ENCODE assay signal across 1 cellular context in the genomic region with DNA sequence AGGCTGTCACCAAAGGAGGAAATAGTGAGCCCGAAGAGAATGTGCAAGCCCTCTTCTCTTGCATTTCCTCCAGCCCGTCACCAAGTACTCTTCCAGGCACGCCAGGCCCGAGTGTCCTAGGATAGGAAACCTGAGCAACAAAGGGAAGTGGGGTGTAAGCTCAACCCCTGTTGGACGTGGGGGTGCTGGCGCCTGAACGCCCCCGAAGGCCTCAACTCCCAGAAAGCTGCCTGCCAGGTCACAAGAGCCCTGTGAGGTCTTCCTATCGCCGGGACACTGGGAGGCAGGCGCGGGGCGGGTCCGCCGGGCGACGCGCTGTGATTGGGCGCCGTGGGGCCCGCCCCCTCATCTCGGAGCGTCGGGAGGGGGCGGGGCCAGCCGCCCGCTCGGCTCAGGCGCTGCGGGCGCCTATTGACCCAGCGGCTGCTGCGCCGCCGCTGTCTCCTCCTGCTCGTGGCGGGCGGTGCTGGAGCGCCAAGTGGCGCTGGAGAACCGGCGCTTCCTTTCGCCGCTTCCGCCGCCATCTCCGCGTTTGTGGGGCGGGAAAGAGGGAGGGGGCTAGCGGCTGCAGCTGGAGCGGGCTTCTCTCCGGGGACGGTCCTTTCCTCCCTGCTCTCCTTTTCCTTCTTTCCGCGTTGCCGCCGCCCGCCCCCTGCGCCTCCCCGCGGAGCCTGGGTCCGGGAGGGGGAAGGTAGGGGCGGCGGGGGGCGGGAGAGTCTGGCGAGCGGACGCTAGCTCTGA.
TF ChIP-seq lines count a peak whose summit lies in the region.

No MANE protein-coding gene starts in this region.

TF ChIP-seq in HepG2, 621 proteins besides CTCF, POLR2A, EP300 and RAD21 (continued from another document and continues in another):
- peak; percentile 73 for TF ChIP-seq HOXA5 (CRISPR knock-in tag; IDR thresholded peaks at IDR 0.05)
- no peak; the same call in 1 of the 2 replicates for TF ChIP-seq ERF (CRISPR knock-in tag; IDR thresholded peaks at IDR 0.05)
- TF ChIP-seq HIVEP1 (CRISPR knock-in tag; IDR thresholded peaks at IDR 0.05): no peak
- TF ChIP-seq ONECUT2 (CRISPR knock-in tag; IDR thresholded peaks at IDR 0.05): no peak; the same call in 1 of the 2 replicates
- TF ChIP-seq, protein P1, sequence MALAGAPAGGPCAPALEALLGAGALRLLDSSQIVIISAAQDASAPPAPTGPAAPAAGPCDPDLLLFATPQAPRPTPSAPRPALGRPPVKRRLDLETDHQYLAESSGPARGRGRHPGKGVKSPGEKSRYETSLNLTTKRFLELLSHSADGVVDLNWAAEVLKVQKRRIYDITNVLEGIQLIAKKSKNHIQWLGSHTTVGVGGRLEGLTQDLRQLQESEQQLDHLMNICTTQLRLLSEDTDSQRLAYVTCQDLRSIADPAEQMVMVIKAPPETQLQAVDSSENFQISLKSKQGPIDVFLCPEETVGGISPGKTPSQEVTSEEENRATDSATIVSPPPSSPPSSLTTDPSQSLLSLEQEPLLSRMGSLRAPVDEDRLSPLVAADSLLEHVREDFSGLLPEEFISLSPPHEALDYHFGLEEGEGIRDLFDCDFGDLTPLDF (CRISPR knock-in tag; IDR thresholded peaks at IDR 0.05): peak; percentile 71; the same call in 1 of the 2 replicates
- peak; percentile 73; the same call in 1 of the 2 replicates for TF ChIP-seq MYC (CRISPR knock-in tag; IDR thresholded peaks at IDR 0.05; ENCODE audit: borderline replicate concordance)
- no peak for TF ChIP-seq HNRNPL (IDR thresholded peaks at IDR 0.05; ENCODE audit: low read depth, low read length)
- TF ChIP-seq, protein P2, sequence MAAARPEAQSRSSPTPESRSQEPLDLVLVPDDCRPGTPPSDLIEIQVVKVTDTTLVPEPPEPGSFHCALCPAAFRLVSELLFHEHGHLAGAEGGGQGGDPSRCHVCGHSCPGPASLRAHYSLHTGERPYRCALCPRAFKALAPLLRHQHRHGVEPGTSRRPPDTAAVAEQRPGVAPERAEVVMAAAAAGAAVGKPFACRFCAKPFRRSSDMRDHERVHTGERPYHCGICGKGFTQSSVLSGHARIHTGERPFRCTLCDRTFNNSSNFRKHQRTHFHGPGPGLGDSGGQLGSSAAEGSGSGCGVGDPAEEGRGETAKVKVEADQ (CRISPR knock-in tag; IDR thresholded peaks at IDR 0.05; ENCODE audit: borderline replicate concordance): no peak; the same call in 1 of the 2 replicates
- TF ChIP-seq, protein P3, sequence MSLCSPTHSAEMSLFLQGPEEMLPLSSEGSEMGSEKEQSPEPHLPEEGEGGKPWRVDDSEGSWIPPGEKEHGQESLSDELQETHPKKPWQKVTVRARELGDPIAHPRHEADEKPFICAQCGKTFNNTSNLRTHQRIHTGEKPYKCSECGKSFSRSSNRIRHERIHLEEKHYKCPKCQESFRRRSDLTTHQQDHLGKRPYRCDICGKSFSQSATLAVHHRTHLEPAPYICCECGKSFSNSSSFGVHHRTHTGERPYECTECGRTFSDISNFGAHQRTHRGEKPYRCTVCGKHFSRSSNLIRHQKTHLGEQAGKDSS (CRISPR knock-in tag; IDR thresholded peaks at IDR 0.05; ENCODE audit: borderline replicate concordance, low read depth): no peak
- peak; percentile 83; the same call in 1 of the 2 replicates for TF ChIP-seq SIN3A (IDR thresholded peaks at IDR 0.05; ENCODE audit: borderline replicate concordance, low read depth, low read length)
- TF ChIP-seq MAFF (IDR thresholded peaks at IDR 0.05; ENCODE audit: low read depth, low read length): no peak
- TF ChIP-seq, protein P4, sequence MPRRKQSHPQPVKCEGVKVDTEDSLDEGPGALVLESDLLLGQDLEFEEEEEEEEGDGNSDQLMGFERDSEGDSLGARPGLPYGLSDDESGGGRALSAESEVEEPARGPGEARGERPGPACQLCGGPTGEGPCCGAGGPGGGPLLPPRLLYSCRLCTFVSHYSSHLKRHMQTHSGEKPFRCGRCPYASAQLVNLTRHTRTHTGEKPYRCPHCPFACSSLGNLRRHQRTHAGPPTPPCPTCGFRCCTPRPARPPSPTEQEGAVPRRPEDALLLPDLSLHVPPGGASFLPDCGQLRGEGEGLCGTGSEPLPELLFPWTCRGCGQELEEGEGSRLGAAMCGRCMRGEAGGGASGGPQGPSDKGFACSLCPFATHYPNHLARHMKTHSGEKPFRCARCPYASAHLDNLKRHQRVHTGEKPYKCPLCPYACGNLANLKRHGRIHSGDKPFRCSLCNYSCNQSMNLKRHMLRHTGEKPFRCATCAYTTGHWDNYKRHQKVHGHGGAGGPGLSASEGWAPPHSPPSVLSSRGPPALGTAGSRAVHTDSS (CRISPR knock-in tag; conservative IDR thresholded peaks at IDR 0.05): 0 out of 2 replicates have a peak, but pooled peaks have one; percentile 53
- TF ChIP-seq, protein P5, sequence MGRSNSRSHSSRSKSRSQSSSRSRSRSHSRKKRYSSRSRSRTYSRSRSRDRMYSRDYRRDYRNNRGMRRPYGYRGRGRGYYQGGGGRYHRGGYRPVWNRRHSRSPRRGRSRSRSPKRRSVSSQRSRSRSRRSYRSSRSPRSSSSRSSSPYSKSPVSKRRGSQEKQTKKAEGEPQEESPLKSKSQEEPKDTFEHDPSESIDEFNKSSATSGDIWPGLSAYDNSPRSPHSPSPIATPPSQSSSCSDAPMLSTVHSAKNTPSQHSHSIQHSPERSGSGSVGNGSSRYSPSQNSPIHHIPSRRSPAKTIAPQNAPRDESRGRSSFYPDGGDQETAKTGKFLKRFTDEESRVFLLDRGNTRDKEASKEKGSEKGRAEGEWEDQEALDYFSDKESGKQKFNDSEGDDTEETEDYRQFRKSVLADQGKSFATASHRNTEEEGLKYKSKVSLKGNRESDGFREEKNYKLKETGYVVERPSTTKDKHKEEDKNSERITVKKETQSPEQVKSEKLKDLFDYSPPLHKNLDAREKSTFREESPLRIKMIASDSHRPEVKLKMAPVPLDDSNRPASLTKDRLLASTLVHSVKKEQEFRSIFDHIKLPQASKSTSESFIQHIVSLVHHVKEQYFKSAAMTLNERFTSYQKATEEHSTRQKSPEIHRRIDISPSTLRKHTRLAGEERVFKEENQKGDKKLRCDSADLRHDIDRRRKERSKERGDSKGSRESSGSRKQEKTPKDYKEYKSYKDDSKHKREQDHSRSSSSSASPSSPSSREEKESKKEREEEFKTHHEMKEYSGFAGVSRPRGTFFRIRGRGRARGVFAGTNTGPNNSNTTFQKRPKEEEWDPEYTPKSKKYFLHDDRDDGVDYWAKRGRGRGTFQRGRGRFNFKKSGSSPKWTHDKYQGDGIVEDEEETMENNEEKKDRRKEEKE (IDR thresholded peaks at IDR 0.05): no peak
- no peak for TF ChIP-seq RBAK (CRISPR knock-in tag; IDR thresholded peaks at IDR 0.05)
- TF ChIP-seq MAF1 (CRISPR knock-in tag; IDR thresholded peaks at IDR 0.05; ENCODE audit: borderline replicate concordance): peak; percentile 70; the same call in 1 of the 2 replicates
- TF ChIP-seq ZNF292 (CRISPR knock-in tag; IDR thresholded peaks at IDR 0.05; ENCODE audit: borderline replicate concordance, low read depth): peak; percentile 56; the same call in 1 of the 2 replicates
- TF ChIP-seq, protein P6, sequence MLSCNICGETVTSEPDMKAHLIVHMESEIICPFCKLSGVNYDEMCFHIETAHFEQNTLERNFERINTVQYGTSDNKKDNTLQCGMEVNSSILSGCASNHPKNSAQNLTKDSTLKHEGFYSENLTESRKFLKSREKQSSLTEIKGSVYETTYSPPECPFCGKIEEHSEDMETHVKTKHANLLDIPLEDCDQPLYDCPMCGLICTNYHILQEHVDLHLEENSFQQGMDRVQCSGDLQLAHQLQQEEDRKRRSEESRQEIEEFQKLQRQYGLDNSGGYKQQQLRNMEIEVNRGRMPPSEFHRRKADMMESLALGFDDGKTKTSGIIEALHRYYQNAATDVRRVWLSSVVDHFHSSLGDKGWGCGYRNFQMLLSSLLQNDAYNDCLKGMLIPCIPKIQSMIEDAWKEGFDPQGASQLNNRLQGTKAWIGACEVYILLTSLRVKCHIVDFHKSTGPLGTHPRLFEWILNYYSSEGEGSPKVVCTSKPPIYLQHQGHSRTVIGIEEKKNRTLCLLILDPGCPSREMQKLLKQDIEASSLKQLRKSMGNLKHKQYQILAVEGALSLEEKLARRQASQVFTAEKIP (CRISPR knock-in tag; IDR thresholded peaks at IDR 0.05; ENCODE audit: borderline replicate concordance): no peak
- no peak for TF ChIP-seq FIP1L1 (IDR thresholded peaks at IDR 0.05; ENCODE audit: borderline replicate concordance, insufficient read depth, low read depth, low read length)
- TF ChIP-seq, protein P7, sequence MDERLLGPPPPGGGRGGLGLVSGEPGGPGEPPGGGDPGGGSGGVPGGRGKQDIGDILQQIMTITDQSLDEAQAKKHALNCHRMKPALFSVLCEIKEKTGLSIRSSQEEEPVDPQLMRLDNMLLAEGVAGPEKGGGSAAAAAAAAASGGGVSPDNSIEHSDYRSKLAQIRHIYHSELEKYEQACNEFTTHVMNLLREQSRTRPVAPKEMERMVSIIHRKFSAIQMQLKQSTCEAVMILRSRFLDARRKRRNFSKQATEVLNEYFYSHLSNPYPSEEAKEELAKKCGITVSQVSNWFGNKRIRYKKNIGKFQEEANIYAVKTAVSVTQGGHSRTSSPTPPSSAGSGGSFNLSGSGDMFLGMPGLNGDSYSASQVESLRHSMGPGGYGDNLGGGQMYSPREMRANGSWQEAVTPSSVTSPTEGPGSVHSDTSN (CRISPR knock-in tag; IDR thresholded peaks at IDR 0.05): no peak
- TF ChIP-seq, protein P8, sequence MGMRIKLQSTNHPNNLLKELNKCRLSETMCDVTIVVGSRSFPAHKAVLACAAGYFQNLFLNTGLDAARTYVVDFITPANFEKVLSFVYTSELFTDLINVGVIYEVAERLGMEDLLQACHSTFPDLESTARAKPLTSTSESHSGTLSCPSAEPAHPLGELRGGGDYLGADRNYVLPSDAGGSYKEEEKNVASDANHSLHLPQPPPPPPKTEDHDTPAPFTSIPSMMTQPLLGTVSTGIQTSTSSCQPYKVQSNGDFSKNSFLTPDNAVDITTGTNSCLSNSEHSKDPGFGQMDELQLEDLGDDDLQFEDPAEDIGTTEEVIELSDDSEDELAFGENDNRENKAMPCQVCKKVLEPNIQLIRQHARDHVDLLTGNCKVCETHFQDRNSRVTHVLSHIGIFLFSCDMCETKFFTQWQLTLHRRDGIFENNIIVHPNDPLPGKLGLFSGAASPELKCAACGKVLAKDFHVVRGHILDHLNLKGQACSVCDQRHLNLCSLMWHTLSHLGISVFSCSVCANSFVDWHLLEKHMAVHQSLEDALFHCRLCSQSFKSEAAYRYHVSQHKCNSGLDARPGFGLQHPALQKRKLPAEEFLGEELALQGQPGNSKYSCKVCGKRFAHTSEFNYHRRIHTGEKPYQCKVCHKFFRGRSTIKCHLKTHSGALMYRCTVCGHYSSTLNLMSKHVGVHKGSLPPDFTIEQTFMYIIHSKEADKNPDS (CRISPR knock-in tag; IDR thresholded peaks at IDR 0.05): no peak
- peak in 1 of 2 experiments; percentile 25; a peak in 1 of 4 replicates for TF ChIP-seq KLF16 (CRISPR knock-in tag; IDR thresholded peaks at IDR 0.05)
- no peak for TF ChIP-seq FOXK2 (IDR thresholded peaks at IDR 0.05)
- TF ChIP-seq TARDBP (CRISPR knock-in tag; IDR thresholded peaks at IDR 0.05): no peak
- TF ChIP-seq ZNF333 (CRISPR knock-in tag; IDR thresholded peaks at IDR 0.05; ENCODE audit: borderline replicate concordance): 0 out of 2 replicates have a peak, but pooled peaks have one; percentile 22
- TF ChIP-seq, protein P9, sequence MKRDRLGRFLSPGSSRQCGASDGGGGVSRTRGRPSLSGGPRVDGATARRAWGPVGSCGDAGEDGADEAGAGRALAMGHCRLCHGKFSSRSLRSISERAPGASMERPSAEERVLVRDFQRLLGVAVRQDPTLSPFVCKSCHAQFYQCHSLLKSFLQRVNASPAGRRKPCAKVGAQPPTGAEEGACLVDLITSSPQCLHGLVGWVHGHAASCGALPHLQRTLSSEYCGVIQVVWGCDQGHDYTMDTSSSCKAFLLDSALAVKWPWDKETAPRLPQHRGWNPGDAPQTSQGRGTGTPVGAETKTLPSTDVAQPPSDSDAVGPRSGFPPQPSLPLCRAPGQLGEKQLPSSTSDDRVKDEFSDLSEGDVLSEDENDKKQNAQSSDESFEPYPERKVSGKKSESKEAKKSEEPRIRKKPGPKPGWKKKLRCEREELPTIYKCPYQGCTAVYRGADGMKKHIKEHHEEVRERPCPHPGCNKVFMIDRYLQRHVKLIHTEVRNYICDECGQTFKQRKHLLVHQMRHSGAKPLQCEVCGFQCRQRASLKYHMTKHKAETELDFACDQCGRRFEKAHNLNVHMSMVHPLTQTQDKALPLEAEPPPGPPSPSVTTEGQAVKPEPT (CRISPR knock-in tag; IDR thresholded peaks at IDR 0.05; ENCODE audit: low read depth): no peak
- TF ChIP-seq, protein P10, sequence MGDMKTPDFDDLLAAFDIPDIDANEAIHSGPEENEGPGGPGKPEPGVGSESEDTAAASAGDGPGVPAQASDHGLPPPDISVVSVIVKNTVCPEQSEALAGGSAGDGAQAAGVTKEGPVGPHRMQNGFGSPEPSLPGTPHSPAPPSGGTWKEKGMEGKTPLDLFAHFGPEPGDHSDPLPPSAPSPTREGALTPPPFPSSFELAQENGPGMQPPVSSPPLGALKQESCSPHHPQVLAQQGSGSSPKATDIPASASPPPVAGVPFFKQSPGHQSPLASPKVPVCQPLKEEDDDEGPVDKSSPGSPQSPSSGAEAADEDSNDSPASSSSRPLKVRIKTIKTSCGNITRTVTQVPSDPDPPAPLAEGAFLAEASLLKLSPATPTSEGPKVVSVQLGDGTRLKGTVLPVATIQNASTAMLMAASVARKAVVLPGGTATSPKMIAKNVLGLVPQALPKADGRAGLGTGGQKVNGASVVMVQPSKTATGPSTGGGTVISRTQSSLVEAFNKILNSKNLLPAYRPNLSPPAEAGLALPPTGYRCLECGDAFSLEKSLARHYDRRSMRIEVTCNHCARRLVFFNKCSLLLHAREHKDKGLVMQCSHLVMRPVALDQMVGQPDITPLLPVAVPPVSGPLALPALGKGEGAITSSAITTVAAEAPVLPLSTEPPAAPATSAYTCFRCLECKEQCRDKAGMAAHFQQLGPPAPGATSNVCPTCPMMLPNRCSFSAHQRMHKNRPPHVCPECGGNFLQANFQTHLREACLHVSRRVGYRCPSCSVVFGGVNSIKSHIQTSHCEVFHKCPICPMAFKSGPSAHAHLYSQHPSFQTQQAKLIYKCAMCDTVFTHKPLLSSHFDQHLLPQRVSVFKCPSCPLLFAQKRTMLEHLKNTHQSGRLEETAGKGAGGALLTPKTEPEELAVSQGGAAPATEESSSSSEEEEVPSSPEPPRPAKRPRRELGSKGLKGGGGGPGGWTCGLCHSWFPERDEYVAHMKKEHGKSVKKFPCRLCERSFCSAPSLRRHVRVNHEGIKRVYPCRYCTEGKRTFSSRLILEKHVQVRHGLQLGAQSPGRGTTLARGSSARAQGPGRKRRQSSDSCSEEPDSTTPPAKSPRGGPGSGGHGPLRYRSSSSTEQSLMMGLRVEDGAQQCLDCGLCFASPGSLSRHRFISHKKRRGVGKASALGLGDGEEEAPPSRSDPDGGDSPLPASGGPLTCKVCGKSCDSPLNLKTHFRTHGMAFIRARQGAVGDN (CRISPR knock-in tag; IDR thresholded peaks at IDR 0.05): peak; percentile 76
- TF ChIP-seq KAT7 (CRISPR knock-in tag; IDR thresholded peaks at IDR 0.05; ENCODE audit: borderline replicate concordance): peak; percentile 38; the same call in 1 of the 2 replicates
- TF ChIP-seq, protein P11, sequence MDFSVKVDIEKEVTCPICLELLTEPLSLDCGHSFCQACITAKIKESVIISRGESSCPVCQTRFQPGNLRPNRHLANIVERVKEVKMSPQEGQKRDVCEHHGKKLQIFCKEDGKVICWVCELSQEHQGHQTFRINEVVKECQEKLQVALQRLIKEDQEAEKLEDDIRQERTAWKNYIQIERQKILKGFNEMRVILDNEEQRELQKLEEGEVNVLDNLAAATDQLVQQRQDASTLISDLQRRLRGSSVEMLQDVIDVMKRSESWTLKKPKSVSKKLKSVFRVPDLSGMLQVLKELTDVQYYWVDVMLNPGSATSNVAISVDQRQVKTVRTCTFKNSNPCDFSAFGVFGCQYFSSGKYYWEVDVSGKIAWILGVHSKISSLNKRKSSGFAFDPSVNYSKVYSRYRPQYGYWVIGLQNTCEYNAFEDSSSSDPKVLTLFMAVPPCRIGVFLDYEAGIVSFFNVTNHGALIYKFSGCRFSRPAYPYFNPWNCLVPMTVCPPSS (IDR thresholded peaks at IDR 0.05): no peak
- no peak for TF ChIP-seq NR2F1 (CRISPR knock-in tag; IDR thresholded peaks at IDR 0.05)
- TF ChIP-seq JDP2 (CRISPR knock-in tag; IDR thresholded peaks at IDR 0.05; ENCODE audit: borderline replicate concordance): no peak
- no peak for TF ChIP-seq HCFC1 (IDR thresholded peaks at IDR 0.05; ENCODE audit: low read depth, low read length)
